In the genomic region with DNA sequence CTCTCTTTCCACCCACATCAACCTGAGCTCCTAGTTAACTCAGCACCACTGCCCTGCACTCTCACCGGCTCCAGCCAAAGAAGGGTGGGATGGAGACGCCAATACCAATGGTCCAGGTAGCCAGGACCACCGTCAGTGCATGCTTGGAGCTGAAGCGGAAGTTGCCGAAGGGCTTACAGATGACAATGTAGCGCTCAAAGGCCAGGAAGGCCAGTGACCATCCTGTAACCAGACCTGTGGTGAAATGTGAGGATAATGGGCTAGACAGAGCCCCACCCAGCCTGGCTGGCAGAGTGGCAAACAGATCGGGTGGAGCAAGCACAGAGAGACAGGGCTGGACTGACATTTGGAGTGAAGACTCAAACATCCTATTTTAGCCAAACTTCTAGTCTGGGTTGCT, we compare ENCODE assay signal across 26 cellular contexts. TPM values are rescaled to one million over a fixed set of nuclear protein-coding genes. Genes with fewer than 3 reads are reported as not detected.
DNase-seq lines count a peak whose midpoint lies in the region; ATAC-seq, FAIRE-seq and TF ChIP-seq lines count a peak whose summit lies in the region.
"Had no signal": no experiment of that assay in that cellular context is flagged by ENCODE, and none has a peak within 500 bp of the region (broad histone marks: within the 10 kb centered on the region; RNA-seq: fewer than 3 reads in every experiment).

No MANE protein-coding gene starts in this region.

- 87% methylated on average over 7 of the region's 7 CpGs for WGBS in K562 (ENCODE audit: insufficient coverage, low coverage, missing lambda C conversion rate)

- intact Hi-C loops in K562 (cut with micrococcal nuclease) = no loop called here

- no peak overlapping the region for H3K4me3 ChIP-seq in AG04450 (ENCODE audit: low read depth, low read length)
- no peak overlapping the region for H3K4me3 ChIP-seq in GM23338
- H3K4me3 ChIP-seq in K562 = no peak overlapping the region
- H3K4me3 ChIP-seq: BLaER1 treated with 17β-estradiol and CSF1 and Interleukin-3, amounts not matched to agents 10 nM and 100 nM; MG63; SJSA1 had no signal

- H3K79me2 ChIP-seq in GM23338 (replicated peaks; ENCODE audit: insufficient read depth) (no peaks in the 10 kb centered on the region), K562 (ENCODE audit: control insufficient read depth, insufficient read depth, low read length) (no peaks in the 10 kb centered on the region)

- no peak for TF ChIP-seq RAD21 in K562 (CRISPR knock-in tag; conservative IDR thresholded peaks at IDR 0.05 in 1 of 2, IDR thresholded peaks at IDR 0.05 in 1 of 2)

- H4K20me1 ChIP-seq in GM23338 (replicated peaks; ENCODE audit: insufficient read depth) (0 out of 2 replicates have a peak, but pooled peaks cover 7% of the 10 kb centered on the region), K562 (replicated peaks; ENCODE audit: control insufficient read depth, insufficient read depth, low read length) (no peaks in the 10 kb centered on the region)
- H4K20me1 ChIP-seq: BLaER1 treated with 17β-estradiol and CSF1 and Interleukin-3, amounts not matched to agents 10 nM and 100 nM had no signal

- H3K27me3 ChIP-seq in AG04450 (ENCODE audit: control insufficient read depth, insufficient read depth, low read length) (no peaks in the 10 kb centered on the region), GM23338 (ENCODE audit: insufficient read depth) (no peaks in the 10 kb centered on the region), K562 (ENCODE audit: control insufficient read depth in 2 of 2, insufficient read depth in 2 of 2, low read length in 2 of 2) (no peaks in the 10 kb centered on the region)
- H3K27me3 ChIP-seq: BLaER1 treated with 17β-estradiol and CSF1 and Interleukin-3, amounts not matched to agents 10 nM and 100 nM; MG63; SJSA1 had no signal

- TF ChIP-seq EP300 in K562 (IDR thresholded peaks at IDR 0.05; ENCODE audit: low read length) = no peak

- H3K9me3 ChIP-seq in AG04450 (ENCODE audit: control insufficient read depth, insufficient read depth, low read length) (peaks cover 12% of the 10 kb centered on the region), K562 (replicated peaks; ENCODE audit: control insufficient read depth, insufficient read depth, low read depth, low read length) (no peaks in the 10 kb centered on the region)
- H3K9me3 ChIP-seq: SJSA1 had no signal

- POLR2A ChIA-PET in AG04450 (lab: Yijun Ruan, JAX) (interaction anchor here (0.6 to 1.6 kb wide), 2 partner anchors 57 to 307 kb away, joined by 3 to 5 read pairs; no protein-coding TSS in a partner anchor), K562 (lab: Yijun Ruan, JAX) (interaction anchor here (0.8 to 3.2 kb wide), 8 partner anchors 9 to 95 kb away, joined by 3 to 29 read pairs (median 5); a partner anchor contains a TSS)

- no TSS peak for BruUV-seq in K562 (replicated peaks; lab: Mats Ljungman, UMichigan)

- CTCF ChIA-PET in AG04450 (lab: Charles Lee) = no interaction called here
- CTCF ChIA-PET in K562 (lab: Yijun Ruan, JAX; ENCODE audit: low intra/inter-chr PET ratio) = no interaction called here

- in situ Hi-C loops in K562 (cut with MboI) = no loop called here

- ATAC-seq in GM23338 (0 out of 3 replicates have a peak, but pooled peaks have one; percentile 16), K562 (peak; percentile 11)
- no peak for ATAC-seq in stimulated activated memory B cell treated with anti-CD40 and anti-IgM and Interleukin-4, amounts not matched to agents 10 μg/mL and 1 μg/mL and 100 μg/mL, for 72 hours
- ATAC-seq: CD8-positive, alpha-beta T cell had no signal

- H3K27ac Mint-ChIP-seq in GM23338 = no peak overlapping the region
- peak overlapping the region; percentile 80 for H3K27ac Mint-ChIP-seq in nephron progenitor cell
- no peak overlapping the region for H3K27ac Mint-ChIP-seq in stimulated activated memory B cell treated with anti-CD40 and anti-IgM and Interleukin-4, amounts not matched to agents 10 μg/mL and 1 μg/mL and 100 μg/mL, for 72 hours
- no peak overlapping the region; the same call in 1 of the 2 replicates for H3K27ac Mint-ChIP-seq in HFFc6

- FAIRE-seq in K562 (lab: Jason Lieb, UNC) (no peak), GM19239 (lab: Jason Lieb, UNC) (no peak)
- FAIRE-seq: D721Med had no signal

- TF ChIP-seq CTCF in AG04450 (IDR thresholded peaks at IDR 0.05; ENCODE audit: low read depth, low read length) (no peak), GM23338 (conservative IDR thresholded peaks at IDR 0.05; ENCODE audit: low read depth in 2 of 2) (no peak), K562 (IDR thresholded peaks at IDR 0.05 in 2 of 3, conservative IDR thresholded peaks at IDR 0.05 in 1 of 3; ENCODE audit: insufficient read depth in 2 of 3, low read depth in 1 of 3, low read length in 3 of 3) (no peak), nephron progenitor cell (IDR thresholded peaks at IDR 0.05) (no peak), HFFc6 (IDR thresholded peaks at IDR 0.05) (no peak)

- peaks cover 21% of the 10 kb centered on the region for H3K9me3 Mint-ChIP-seq in GM23338
- H3K9me3 Mint-ChIP-seq in nephron progenitor cell = peaks cover 26% of the 10 kb centered on the region
- H3K9me3 Mint-ChIP-seq in stimulated activated memory B cell treated with anti-CD40 and anti-IgM and Interleukin-4, amounts not matched to agents 10 μg/mL and 1 μg/mL and 100 μg/mL, for 72 hours = peaks cover 7% of the 10 kb centered on the region
- H3K9me3 Mint-ChIP-seq in HFFc6 = peaks cover 44% of the 10 kb centered on the region

- H3F3A ChIP-seq in GM23338 (replicated peaks; ENCODE audit: low read depth) = 0 out of 2 replicates have a peak, but pooled peaks cover 4% of the 10 kb centered on the region

- no peaks in the 10 kb centered on the region for H3K9me2 ChIP-seq in GM23338 (ENCODE audit: insufficient read depth)

- H2AFZ ChIP-seq in GM23338 (no peak overlapping the region), K562 (ENCODE audit: low read depth, low read length) (no peak overlapping the region)

- H3K4me1 Mint-ChIP-seq in GM23338 = no peaks in the 10 kb centered on the region
- no peaks in the 10 kb centered on the region for H3K4me1 Mint-ChIP-seq in nephron progenitor cell
- H3K4me1 Mint-ChIP-seq in stimulated activated memory B cell treated with anti-CD40 and anti-IgM and Interleukin-4, amounts not matched to agents 10 μg/mL and 1 μg/mL and 100 μg/mL, for 72 hours = no peaks in the 10 kb centered on the region
- H3K4me1 Mint-ChIP-seq in HFFc6 (ENCODE audit: low read depth) = peaks cover 10% of the 10 kb centered on the region

- DNase-seq in AG04450 (ENCODE audit: low read depth, low spot score) = no peak
- DNase-seq in GM23338 (ENCODE audit: low spot score) = no peak
- no peak for DNase-seq in K562 (ENCODE audit: extremely low read depth in 1 of 4, low spot score in 3 of 4)
- DNase-seq in nephron progenitor cell = no peak
- no peak for DNase-seq in GM19239 (ENCODE audit: insufficient read length, low spot score)
- DNase-seq in HFFc6 = no peak
- DNase-seq: CD8-positive, alpha-beta T cell; DMS79; HCEC 1CT; IMR-90; Kasumi-1; MG63; NCI-H1048; NCI-H1436; NCI-H1930; NCI-H226; NCI-H524; NCI-H82; SW 1271 had no signal

- peak; percentile 57; the same call in 1 of the 2 replicates for TF ChIP-seq POLR2A in K562 (conservative IDR thresholded peaks at IDR 0.05)

- no peak overlapping the region for H3K4me3 Mint-ChIP-seq in GM23338
- no peak overlapping the region for H3K4me3 Mint-ChIP-seq in nephron progenitor cell
- H3K4me3 Mint-ChIP-seq in stimulated activated memory B cell treated with anti-CD40 and anti-IgM and Interleukin-4, amounts not matched to agents 10 μg/mL and 1 μg/mL and 100 μg/mL, for 72 hours = no peak overlapping the region
- no peak overlapping the region; the same call in 1 of the 2 replicates for H3K4me3 Mint-ChIP-seq in HFFc6
- H3K4me3 Mint-ChIP-seq: CD8-positive, alpha-beta T cell had no signal

- H3K4me1 ChIP-seq in GM23338 (ENCODE audit: insufficient read depth) (no peaks in the 10 kb centered on the region), K562 (replicated peaks in 1 of 2; ENCODE audit: control insufficient read depth in 2 of 2, insufficient read depth in 2 of 2, low read length in 2 of 2) (peaks cover 0 to 4% of the 10 kb centered on the region in 2 experiments; a peak in 2 of 5 replicates)

- peaks cover 20% of the 10 kb centered on the region for H3K36me3 ChIP-seq in GM23338 (ENCODE audit: insufficient read depth)
- peaks cover 39% of the 10 kb centered on the region for H3K36me3 ChIP-seq in K562 (ENCODE audit: control insufficient read depth, insufficient read depth, low read length)

- H3K27me3 Mint-ChIP-seq in GM23338 (ENCODE audit: insufficient read depth, low read depth, poor library complexity) (peaks cover 2% of the 10 kb centered on the region), nephron progenitor cell (ENCODE audit: low read depth, poor library complexity) (peaks cover 13% of the 10 kb centered on the region), HFFc6 (ENCODE audit: insufficient read depth) (peaks cover 21% of the 10 kb centered on the region)
- H3K27me3 Mint-ChIP-seq in stimulated activated memory B cell treated with anti-CD40 and anti-IgM and Interleukin-4, amounts not matched to agents 10 μg/mL and 1 μg/mL and 100 μg/mL, for 72 hours = no peaks in the 10 kb centered on the region

- H3K27ac ChIP-seq in AG04450 (ENCODE audit: low read depth, low read length) (peak overlapping the region; percentile 4), GM23338 (ENCODE audit: low read depth) (no peak overlapping the region), K562 (ENCODE audit: extremely low read depth, low read depth, low read length) (no peak overlapping the region)
- H3K27ac ChIP-seq: BLaER1 treated with 17β-estradiol and CSF1 and Interleukin-3, amounts not matched to agents 10 nM and 100 nM; HL-60; SJSA1 had no signal

- H3K4me2 ChIP-seq in GM23338 = no peak overlapping the region
- no peak overlapping the region for H3K4me2 ChIP-seq in K562 (ENCODE audit: insufficient read depth, low read length)
- H3K4me2 ChIP-seq: BLaER1 treated with 17β-estradiol and CSF1 and Interleukin-3, amounts not matched to agents 10 nM and 100 nM had no signal

- no peaks in the 10 kb centered on the region for H3K9me1 ChIP-seq in K562 (ENCODE audit: control insufficient read depth, insufficient read depth, low read length)

- H3K9ac ChIP-seq in K562 (ENCODE audit: insufficient read depth in 1 of 2, low read depth in 2 of 2, low read length in 2 of 2) = no peak overlapping the region
- H3K9ac ChIP-seq: BLaER1 treated with 17β-estradiol and CSF1 and Interleukin-3, amounts not matched to agents 10 nM and 100 nM had no signal

- peaks cover 40% of the 10 kb centered on the region for H3K36me3 Mint-ChIP-seq in GM23338 (ENCODE audit: low read depth)
- peaks cover 62% of the 10 kb centered on the region for H3K36me3 Mint-ChIP-seq in nephron progenitor cell (ENCODE audit: low read depth)
- H3K36me3 Mint-ChIP-seq in stimulated activated memory B cell treated with anti-CD40 and anti-IgM and Interleukin-4, amounts not matched to agents 10 μg/mL and 1 μg/mL and 100 μg/mL, for 72 hours = peaks cover 58% of the 10 kb centered on the region
- peaks cover 78% of the 10 kb centered on the region for H3K36me3 Mint-ChIP-seq in HFFc6 (ENCODE audit: low read depth)

RNA-seq across cellular contexts. Expression of a gene that starts 0.7 kb away (rescaled TPM):
- polyA plus RNA-seq in AG04450 (2011; rRNA removed) (not detected in 2 replicates), GM23338 (2016; fragmentation: Nextera tagmentation; extraction: Ambion mirVana) (0.50 and 0.80 TPM in 2 replicates), K562 (2011; rRNA removed) (not detected in 2 replicates), K562 (2014; fragmentation: Illumina TruSeq; extraction: Trizol) (not detected in 2 replicates), K562 (2014; fragmentation: Nextera tagmentation; extraction: Ambion mirVana) (1 to 10 TPM in 1 of 2 experiments, under 1 TPM in 1; 0.84 to 1.0 TPM), K562 (2014; rRNA removed) (not detected in 2 replicates)
- not detected in 2 replicates for polyA minus RNA-seq in AG04450 (2011; rRNA and poly(A)+ RNA removed)
- total RNA-seq in GM23338 (2014; rRNA removed; shearing (Covaris generic)) = not detected in 2 replicates
- total RNA-seq in K562 (2011; cell fraction: chromatin; rRNA removed; ENCODE audit: low replicate concordance) = not detected in 2 replicates
- not detected in 2 replicates for total RNA-seq in K562 (2011; cell fraction: nucleolus; rRNA removed)
- not detected in 2 replicates for total RNA-seq in K562 (2011; cell fraction: nucleoplasm; rRNA removed)
- total RNA-seq in K562 (2014; rRNA removed) (not detected in 2 replicates), K562 (2014; rRNA removed; fragmentation: Illumina TruSeq; extraction: Trizol) (not detected in 2 replicates), K562 (2015; rRNA removed; fragmentation: Illumina TruSeq; extraction: Trizol) (not detected in 2 replicates), K562 (2021) (not detected in 2 replicates)
- polyA plus RNA-seq in K562 (2011; cell fraction: cytosol; rRNA removed) = not detected in 2 replicates
- not detected in 2 replicates for polyA plus RNA-seq in K562 (2011; cell fraction: nucleus; rRNA removed)
- polyA plus RNA-seq in K562 (2012) = 0.09 and 0.24 TPM in 2 replicates
- polyA minus RNA-seq in K562 (2011; rRNA and poly(A)+ RNA removed) = not detected in 2 replicates
- polyA minus RNA-seq in K562 (2011; cell fraction: cytosol; rRNA and poly(A)+ RNA removed) = not detected in 2 replicates
- not detected in 2 replicates for polyA minus RNA-seq in K562 (2011; cell fraction: nucleus; rRNA and poly(A)+ RNA removed)
- not detected for total RNA-seq in HFFc6 (2021; fragmentation: NEBNext Ultra II Directional; extraction: Animal tissue kit (Norgen Biotek cat#: 25700))
- total RNA-seq: A673; CD8-positive, alpha-beta T cell; HT1080; IMR-90; SJSA1 had no signal
- polyA plus RNA-seq: IMR-90 had no signal

RNA-seq across cellular contexts. Expression of a gene that starts 16.8 kb away (rescaled TPM):
- 17.8 and 19.7 TPM in 2 replicates for polyA plus RNA-seq in AG04450 (2011; rRNA removed)
- 22.0 and 24.5 TPM in 2 replicates for polyA minus RNA-seq in AG04450 (2011; rRNA and poly(A)+ RNA removed)
- total RNA-seq in GM23338 (2014; rRNA removed; shearing (Covaris generic)) = 39.9 and 55.7 TPM in 2 replicates
- polyA plus RNA-seq in GM23338 (2016; fragmentation: Nextera tagmentation; extraction: Ambion mirVana) = 26.0 and 27.1 TPM in 2 replicates
- 153 and 165 TPM in 2 replicates for total RNA-seq in K562 (2011; cell fraction: chromatin; rRNA removed; ENCODE audit: low replicate concordance)
- 88.4 and 89.7 TPM in 2 replicates for total RNA-seq in K562 (2011; cell fraction: nucleolus; rRNA removed)
- 120 and 159 TPM in 2 replicates for total RNA-seq in K562 (2011; cell fraction: nucleoplasm; rRNA removed)
- total RNA-seq in K562 (2014; rRNA removed) = 17.0 and 23.5 TPM in 2 replicates
- total RNA-seq in K562 (2014; rRNA removed; fragmentation: Illumina TruSeq; extraction: Trizol) = 15.3 and 18.8 TPM in 2 replicates
- 27.6 and 28.7 TPM in 2 replicates for total RNA-seq in K562 (2015; rRNA removed; fragmentation: Illumina TruSeq; extraction: Trizol)
- 23.7 and 26.5 TPM in 2 replicates for total RNA-seq in K562 (2021)
- polyA plus RNA-seq in K562 (2011; rRNA removed) = 40.2 and 45.0 TPM in 2 replicates
- 12.2 and 20.3 TPM in 2 replicates for polyA plus RNA-seq in K562 (2011; cell fraction: cytosol; rRNA removed)
- polyA plus RNA-seq in K562 (2011; cell fraction: nucleus; rRNA removed) = 165 and 172 TPM in 2 replicates
- polyA plus RNA-seq in K562 (2012) = 30.6 and 53.3 TPM in 2 replicates
- 23.5 and 26.9 TPM in 2 replicates for polyA plus RNA-seq in K562 (2014; fragmentation: Illumina TruSeq; extraction: Trizol)
- 1 to 10 TPM; 2.4 TPM for polyA plus RNA-seq in K562 (2014; fragmentation: Nextera tagmentation; extraction: Ambion mirVana)
- polyA plus RNA-seq in K562 (2014; rRNA removed) = 34.8 and 40.8 TPM in 2 replicates
- 31.9 and 36.9 TPM in 2 replicates for polyA minus RNA-seq in K562 (2011; rRNA and poly(A)+ RNA removed)
- 9.3 and 17.3 TPM in 2 replicates for polyA minus RNA-seq in K562 (2011; cell fraction: cytosol; rRNA and poly(A)+ RNA removed)
- polyA minus RNA-seq in K562 (2011; cell fraction: nucleus; rRNA and poly(A)+ RNA removed) = 47.4 and 54.8 TPM in 2 replicates
- 10 to 100 TPM in 4 of 6 experiments, 1 to 10 TPM in 2; 7.4 to 16.5 (median 13.7) TPM for total RNA-seq in HFFc6 (2021; fragmentation: NEBNext Ultra II Directional; extraction: Animal tissue kit (Norgen Biotek cat#: 25700))

RNA-seq across cellular contexts. Expression of a gene that starts 35.8 kb away (rescaled TPM):
- polyA plus RNA-seq in AG04450 (2011; rRNA removed) (593 and 815 TPM in 2 replicates), GM23338 (2016; fragmentation: Nextera tagmentation; extraction: Ambion mirVana) (113 and 136 TPM in 2 replicates), K562 (2011; rRNA removed) (167 and 193 TPM in 2 replicates), K562 (2014; fragmentation: Illumina TruSeq; extraction: Trizol) (211 and 265 TPM in 2 replicates), K562 (2014; fragmentation: Nextera tagmentation; extraction: Ambion mirVana) (100 to 1,000 TPM; 215 to 286 TPM), K562 (2014; rRNA removed) (173 and 177 TPM in 2 replicates)
- 317 and 441 TPM in 2 replicates for polyA minus RNA-seq in AG04450 (2011; rRNA and poly(A)+ RNA removed)
- total RNA-seq in GM23338 (2014; rRNA removed; shearing (Covaris generic)) = 179 and 180 TPM in 2 replicates
- total RNA-seq in K562 (2011; cell fraction: chromatin; rRNA removed; ENCODE audit: low replicate concordance) = 110 and 296 TPM in 2 replicates
- total RNA-seq in K562 (2011; cell fraction: nucleolus; rRNA removed) = 143 and 167 TPM in 2 replicates
- total RNA-seq in K562 (2011; cell fraction: nucleoplasm; rRNA removed) = 289 and 411 TPM in 2 replicates
- total RNA-seq in K562 (2014; rRNA removed) (171 and 210 TPM in 2 replicates), K562 (2014; rRNA removed; fragmentation: Illumina TruSeq; extraction: Trizol) (261 and 289 TPM in 2 replicates), K562 (2015; rRNA removed; fragmentation: Illumina TruSeq; extraction: Trizol) (252 and 263 TPM in 2 replicates), K562 (2021) (166 and 170 TPM in 2 replicates)
- 48.3 and 113 TPM in 2 replicates for polyA plus RNA-seq in K562 (2011; cell fraction: cytosol; rRNA removed)
- 43.6 and 64.9 TPM in 2 replicates for polyA plus RNA-seq in K562 (2011; cell fraction: nucleus; rRNA removed)
- polyA plus RNA-seq in K562 (2012) = 185 and 229 TPM in 2 replicates
- 359 and 418 TPM in 2 replicates for polyA minus RNA-seq in K562 (2011; rRNA and poly(A)+ RNA removed)
- polyA minus RNA-seq in K562 (2011; cell fraction: cytosol; rRNA and poly(A)+ RNA removed) = 111 and 121 TPM in 2 replicates
- polyA minus RNA-seq in K562 (2011; cell fraction: nucleus; rRNA and poly(A)+ RNA removed) = 25.2 and 55.2 TPM in 2 replicates
- total RNA-seq in HFFc6 (2021; fragmentation: NEBNext Ultra II Directional; extraction: Animal tissue kit (Norgen Biotek cat#: 25700)) = 100 to 1,000 TPM; 821 to 941 (median 887) TPM

RNA-seq across cellular contexts. Expression of a gene that starts 55.3 kb away (rescaled TPM):
- polyA plus RNA-seq in AG04450 (2011; rRNA removed) (25.8 and 44.7 TPM in 2 replicates), GM23338 (2016; fragmentation: Nextera tagmentation; extraction: Ambion mirVana) (0.64 and 0.65 TPM in 2 replicates), K562 (2011; rRNA removed) (10.3 and 11.4 TPM in 2 replicates), K562 (2014; fragmentation: Illumina TruSeq; extraction: Trizol) (32.8 and 55.3 TPM in 2 replicates), K562 (2014; fragmentation: Nextera tagmentation; extraction: Ambion mirVana) (1 to 10 TPM in 1 of 2 experiments, under 1 TPM in 1; 0.90 to 1.1 TPM), K562 (2014; rRNA removed) (29.0 and 34.7 TPM in 2 replicates)
- polyA minus RNA-seq in AG04450 (2011; rRNA and poly(A)+ RNA removed) = 157 and 215 TPM in 2 replicates
- 9.4 and 11.8 TPM in 2 replicates for total RNA-seq in GM23338 (2014; rRNA removed; shearing (Covaris generic))
- 62.5 and 206 TPM in 2 replicates for total RNA-seq in K562 (2011; cell fraction: chromatin; rRNA removed; ENCODE audit: low replicate concordance)
- 132 and 134 TPM in 2 replicates for total RNA-seq in K562 (2011; cell fraction: nucleolus; rRNA removed)
- 72.1 and 81.0 TPM in 2 replicates for total RNA-seq in K562 (2011; cell fraction: nucleoplasm; rRNA removed)
- total RNA-seq in K562 (2014; rRNA removed) (60.7 and 94.5 TPM in 2 replicates), K562 (2014; rRNA removed; fragmentation: Illumina TruSeq; extraction: Trizol) (11.4 and 18.2 TPM in 2 replicates), K562 (2015; rRNA removed; fragmentation: Illumina TruSeq; extraction: Trizol) (28.8 and 33.3 TPM in 2 replicates), K562 (2021) (148 and 155 TPM in 2 replicates)
- 11.4 and 26.8 TPM in 2 replicates for polyA plus RNA-seq in K562 (2011; cell fraction: cytosol; rRNA removed)
- polyA plus RNA-seq in K562 (2011; cell fraction: nucleus; rRNA removed) = 58.5 and 126 TPM in 2 replicates
- 66.6 and 106 TPM in 2 replicates for polyA plus RNA-seq in K562 (2012)
- 15.1 and 41.9 TPM in 2 replicates for polyA minus RNA-seq in K562 (2011; rRNA and poly(A)+ RNA removed)
- 127 and 146 TPM in 2 replicates for polyA minus RNA-seq in K562 (2011; cell fraction: cytosol; rRNA and poly(A)+ RNA removed)
- polyA minus RNA-seq in K562 (2011; cell fraction: nucleus; rRNA and poly(A)+ RNA removed) = 53.1 and 53.6 TPM in 2 replicates
- 100 to 1,000 TPM; 492 to 540 (median 512) TPM for total RNA-seq in HFFc6 (2021; fragmentation: NEBNext Ultra II Directional; extraction: Animal tissue kit (Norgen Biotek cat#: 25700))
